In genomic region chr19:39898858-39899257, GRCh38 we compare ENCODE assay signal across 6 cellular contexts. TPM values are rescaled to one million over a fixed set of nuclear protein-coding genes. Genes with fewer than 3 reads are reported as not detected.
DNase-seq lines count a peak whose midpoint lies in the region; TF ChIP-seq lines count a peak whose summit lies in the region.
"Not testable (repeated sequence)": the region's sequence is repeated elsewhere in the genome, so short reads cannot be mapped to it uniquely, and the experiment has no call there.

No MANE protein-coding gene starts in this region.

- intact Hi-C loops in spleen (cut with DNase I; ENCODE audit: low total_unique reads) = not testable (repeated sequence)

- H3K4me1 ChIP-seq in spleen = not testable (repeated sequence)

- H3K27ac ChIP-seq in spleen = not testable (repeated sequence)

- not testable (repeated sequence) for H3K9me3 Mint-ChIP-seq in T-helper 1 cell treated with Interleukin-12 subunit alpha and Interleukin-12 subunit beta and Interleukin-4 antibody, amounts not matched to agents 30 μg/mL and 1 μg/mL, for 36 hours; nephron

- not testable (repeated sequence) for H3K4me3 ChIP-seq in spleen

- peak; percentile 5 for DNase-seq in NCI-H345 (lab: John Stamatoyannopoulos, UW)
- DNase-seq in activated effector memory CD4-positive, alpha-beta T cell treated with anti-CD3 and anti-CD28 coated beads, Interleukin-2, amount 50 U/mL, for 16 hours = peak; percentile 37
- DNase-seq in islet precursor cell = peak; percentile 45
- DNase-seq in spleen = peak; percentile 55

- 0 to 86% (median 60%) methylated on average over 1 to 6 of the region's 6 CpGs for WGBS in spleen, 5 donors

- not testable (repeated sequence) for H3K9me3 ChIP-seq in spleen

- not testable (repeated sequence) for H3K36me3 Mint-ChIP-seq in T-helper 1 cell treated with Interleukin-12 subunit alpha and Interleukin-12 subunit beta and Interleukin-4 antibody, amounts not matched to agents 30 μg/mL and 1 μg/mL, for 36 hours (ENCODE audit: low read depth); nephron (ENCODE audit: low read depth)

- H3K4me1 Mint-ChIP-seq in T-helper 1 cell treated with Interleukin-12 subunit alpha and Interleukin-12 subunit beta and Interleukin-4 antibody, amounts not matched to agents 30 μg/mL and 1 μg/mL, for 36 hours (ENCODE audit: low read depth); nephron: not testable (repeated sequence)

- not testable (repeated sequence) for H3K27me3 Mint-ChIP-seq in T-helper 1 cell treated with Interleukin-12 subunit alpha and Interleukin-12 subunit beta and Interleukin-4 antibody, amounts not matched to agents 30 μg/mL and 1 μg/mL, for 36 hours (ENCODE audit: low read depth); nephron (ENCODE audit: low read depth)

- H3K36me3 ChIP-seq in spleen = not testable (repeated sequence)

- TF ChIP-seq CTCF in nephron (IDR thresholded peaks at IDR 0.05; ENCODE audit: unreplicated experiment in 3 of 3); spleen (IDR thresholded peaks at IDR 0.05 in 8 of 11, conservative IDR thresholded peaks at IDR 0.05 in 3 of 11): not testable (repeated sequence)

- peak overlapping the region; percentile 21 for H3K27ac Mint-ChIP-seq in T-helper 1 cell treated with Interleukin-12 subunit alpha and Interleukin-12 subunit beta and Interleukin-4 antibody, amounts not matched to agents 30 μg/mL and 1 μg/mL, for 36 hours
- H3K27ac Mint-ChIP-seq in nephron = peak overlapping the region; percentile 84 to 91 (median 84)

- not testable (repeated sequence) for H3K4me3 Mint-ChIP-seq in T-helper 1 cell treated with Interleukin-12 subunit alpha and Interleukin-12 subunit beta and Interleukin-4 antibody, amounts not matched to agents 30 μg/mL and 1 μg/mL, for 36 hours
- H3K4me3 Mint-ChIP-seq in nephron = peak overlapping the region in 2 of 3 experiments; percentile 4 to 8

- not testable (repeated sequence) for H3K27me3 ChIP-seq in spleen (replicated peaks in 1 of 7)

- TF ChIP-seq POLR2A in spleen (IDR thresholded peaks at IDR 0.05) = not testable (repeated sequence)

RNA-seq across cellular contexts. Expression of gene FCGBP, which starts 35.6 kb away (rescaled TPM):
- total RNA-seq in spleen = 10 to 100 TPM in 3 of 7 donors, 1 to 10 TPM in 4; 4.3 to 18.9 (median 9.0) TPM
- 1 to 10 TPM in 2 of 3 donors, under 1 TPM in 1; 0.91 to 1.8 (median 1.2) TPM for polyA plus RNA-seq in spleen

RNA-seq across cellular contexts. Expression of gene FBL, which starts 52.7 kb away (rescaled TPM):
- total RNA-seq in spleen = 100 to 1,000 TPM; 126 to 212 (median 174) TPM
- 100 to 1,000 TPM; 298 to 403 (median 348) TPM for polyA plus RNA-seq in spleen

Comparison
In these comparisons a context has a peak if more than half of its experiments do, and no peak if none do; other contexts are left out.
1. DNase-seq: peak in every context shown above with its lines; median percentile 55 in spleen; 45 in islet precursor cell; 37 in activated effector memory CD4-positive, alpha-beta T cell treated with anti-CD3 and anti-CD28 coated beads, Interleukin-2, amount 50 U/mL, for 16 hours; 5 in NCI-H345.